ENCODE assay signal across 20 cellular contexts in genomic region chr6:75222261-75222660, GRCh38. TPM values are rescaled to one million over a fixed set of nuclear protein-coding genes. Genes with fewer than 3 reads are reported as not detected.
A peak's percentile ranks its signal among the peaks of the same experiment; 100 is the strongest.
DNase-seq lines count a peak whose midpoint lies in the region; ATAC-seq, FAIRE-seq and TF ChIP-seq lines count a peak whose summit lies in the region.
"Had no signal": no experiment of that assay in that cellular context is flagged by ENCODE, and none has a peak within 500 bp of the region (broad histone marks: within the 10 kb centered on the region; RNA-seq: fewer than 3 reads in every experiment).

No MANE protein-coding gene starts in this region.

- TF ChIP-seq CTCF in left ventricle myocardium inferior (IDR thresholded peaks at IDR 0.05; ENCODE audit: borderline replicate concordance): no peak

- peak overlapping the region; percentile 41 for H3K27ac ChIP-seq in left ventricle myocardium inferior (replicated peaks)
- H3K27ac ChIP-seq: BLaER1 treated with 17β-estradiol and CSF1 and Interleukin-3, amounts not matched to agents 10 nM and 100 nM had no signal

- H3K9ac ChIP-seq in adipocyte (ENCODE audit: low read length): peak overlapping the region; percentile 69
- H3K9ac ChIP-seq: BLaER1 treated with 17β-estradiol and CSF1 and Interleukin-3, amounts not matched to agents 10 nM and 100 nM had no signal

- H3K4me1 ChIP-seq in left ventricle myocardium inferior: peaks cover 16% of the 10 kb centered on the region
- H3K4me1 ChIP-seq in adipocyte (ENCODE audit: control insufficient read depth, insufficient read depth, low read length): peaks cover 66% of the 10 kb centered on the region
- H3K4me1 ChIP-seq: HAP-1 had no signal

- H3K36me3 ChIP-seq in left ventricle myocardium inferior (no peaks in the 10 kb centered on the region), adipocyte (ENCODE audit: control insufficient read depth, insufficient read depth, low read length, severe bottlenecking) (no peaks in the 10 kb centered on the region)
- H3K36me3 ChIP-seq: BLaER1 treated with 17β-estradiol and CSF1 and Interleukin-3, amounts not matched to agents 10 nM and 100 nM; HAP-1 had no signal

- peak; percentile 56 for ATAC-seq in sciatic nerve
- ATAC-seq: GM12878 had no signal

- H3K27me3 ChIP-seq in left ventricle myocardium inferior (ENCODE audit: low read depth) (no peaks in the 10 kb centered on the region), adipocyte (replicated peaks; ENCODE audit: control insufficient read depth, insufficient read depth, low read length) (no peaks in the 10 kb centered on the region)
- H3K27me3 ChIP-seq: BLaER1 treated with 17β-estradiol and CSF1 and Interleukin-3, amounts not matched to agents 10 nM and 100 nM had no signal

- H3K4me3 ChIP-seq in left ventricle myocardium inferior (no peak overlapping the region), adipocyte (ENCODE audit: low read length) (peak overlapping the region; percentile 52)
- H3K4me3 ChIP-seq: BLaER1 treated with 17β-estradiol and CSF1 and Interleukin-3, amounts not matched to agents 10 nM and 100 nM; GM12878; HAP-1 had no signal

- no peak for DNase-seq in left ventricle myocardium inferior
- DNase-seq in cardiac septum (ENCODE audit: low spot score): no peak
- DNase-seq in adipocyte (ENCODE audit: low read depth): no peak
- no peak for DNase-seq in frontal cortex (ENCODE audit: low spot score in 2 of 2)
- no peak for DNase-seq in sciatic nerve (ENCODE audit: low spot score)
- DNase-seq in activated CD4-positive, alpha-beta T cell treated with anti-CD3 and anti-CD28 coated beads for 48 hours: no peak
- no peak for DNase-seq in posterior cingulate gyrus
- DNase-seq: CD4-positive, CD25-positive, alpha-beta regulatory T cell; CD8-positive, alpha-beta memory T cell; COR-L47; DMS 273 treated with DMSO at 0.1 percent for 48 hours; DMS53; DND-41; EL had no signal

- intact Hi-C loops in left ventricle myocardium inferior (cut with micrococcal nuclease): no loop called here
- intact Hi-C loops in cardiac septum (cut with DNase I): no loop called here
- intact Hi-C loops in sciatic nerve (cut with DNase I): no loop called here
- intact Hi-C loops in posterior cingulate gyrus (cut with DNase I): no loop called here

- FAIRE-seq in frontal cortex (lab: Jason Lieb, UNC): peak; percentile 26
- FAIRE-seq: GM12878, H1 had no signal

- no peaks in the 10 kb centered on the region for H3K9me3 ChIP-seq in left ventricle myocardium inferior (replicated peaks)
- H3K9me3 ChIP-seq in adipocyte (ENCODE audit: control insufficient read depth, low read length): no peaks in the 10 kb centered on the region
- H3K9me3 ChIP-seq: BLaER1 treated with 17β-estradiol and CSF1 and Interleukin-3, amounts not matched to agents 10 nM and 100 nM; HAP-1 had no signal

RNA-seq across cellular contexts. Expression of gene COL12A1, which starts 16.4 kb away (rescaled TPM):
- total RNA-seq in left ventricle myocardium inferior (12.2 TPM), cardiac septum (40.3 TPM), frontal cortex (22.8 TPM), sciatic nerve (275 TPM)
- total RNA-seq: B cell; CD8-positive, alpha-beta memory T cell; G401 had no signal

RNA-seq across cellular contexts. Expression of gene COX7A2, which starts 21.3 kb away (rescaled TPM):
- total RNA-seq in left ventricle myocardium inferior: 1,008 TPM
- total RNA-seq in cardiac septum: 890 TPM
- total RNA-seq in frontal cortex: 247 TPM
- 223 TPM for total RNA-seq in sciatic nerve
